Comparison of ENCODE assay signal across 30 cellular contexts in the genomic region with DNA sequence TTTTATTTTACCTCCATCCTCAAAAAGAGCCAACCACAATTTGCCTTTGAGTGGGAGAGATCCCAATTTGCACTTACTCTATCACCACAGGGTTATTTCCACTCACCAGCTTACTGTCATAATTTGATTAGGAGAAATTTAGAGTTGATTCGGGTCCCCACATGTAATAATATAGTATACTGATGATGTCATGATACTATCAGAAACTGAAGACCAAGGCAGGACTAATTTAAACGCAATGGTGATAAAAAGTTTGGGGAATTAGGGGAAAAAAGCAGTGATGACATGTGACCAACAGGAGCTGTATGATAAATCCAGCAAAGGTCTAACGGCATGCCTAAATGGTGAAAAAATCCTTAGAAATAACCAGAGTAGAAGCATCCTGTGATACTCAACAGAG.
"Had no signal": no experiment of that assay in that cellular context is flagged by ENCODE, and none has a peak within 500 bp of the region (broad histone marks: within the 10 kb centered on the region; RNA-seq: fewer than 3 reads in every experiment).

No MANE protein-coding gene starts in this region.

- H3K4me3 ChIP-seq: neural progenitor cell, ovary, psoas muscle, skin epidermis, smooth muscle cell, spleen, suprapubic skin, testis, tibial artery, transverse colon, upper lobe of right lung, uterus had no signal

- H3K27ac Mint-ChIP-seq: nephron; neural progenitor cell; progenitor cell of endocrine pancreas; stimulated activated memory B cell treated with anti-CD40 and anti-IgM and Interleukin-4, amounts not matched to agents 10 μg/mL and 1 μg/mL and 100 μg/mL, for 72 hours; stimulated activated naive CD8-positive, alpha-beta T cell treated with anti-CD3 and anti-CD28 coated beads, Interleukin-15, amount 100 ng/mL, for 72 hours; type B pancreatic cell had no signal

- ATAC-seq: naive thymus-derived CD4-positive, alpha-beta T cell; psoas muscle; right cardiac atrium; sciatic nerve; stimulated activated memory B cell treated with anti-CD40 and anti-IgM and Interleukin-4, amounts not matched to agents 10 μg/mL and 1 μg/mL and 100 μg/mL, for 72 hours; stimulated activated naive CD8-positive, alpha-beta T cell treated with anti-CD3 and anti-CD28 coated beads, Interleukin-15, amount 100 ng/mL, for 72 hours; stimulated activated naive CD8-positive, alpha-beta T cell treated with anti-CD3 and anti-CD28 coated beads, Interleukin-15, Interleukin-2, amounts not matched to agents 100 U/mL and 50 U/mL, for 24 hours; upper lobe of right lung had no signal

- H3K27ac ChIP-seq: neural progenitor cell, ovary, parathyroid adenoma, psoas muscle, spleen, suprapubic skin, testis, tibial artery, transverse colon, upper lobe of right lung, uterus had no signal

- H3K4me1 Mint-ChIP-seq: nephron, neural progenitor cell had no signal

- H3K27me3 ChIP-seq: neural progenitor cell, ovary, spleen, suprapubic skin, testis, tibial artery, transverse colon, upper lobe of right lung, uterus had no signal

- DNase-seq: naive thymus-derived CD4-positive, alpha-beta T cell; occipital lobe; ovary; posterior cingulate gyrus; psoas muscle; right cardiac atrium; spleen; stimulated activated CD4-positive, alpha-beta T cell treated with anti-CD3 and anti-CD28 coated beads, Interleukin-12 subunit alpha, Interleukin-12 subunit beta, amount 100 ng/mL, for 4 hours; stimulated activated CD4-positive, alpha-beta T cell treated with anti-CD3 and anti-CD28 coated beads, Interleukin-1b, Interleukin-23, amount 100 ng/mL, for 48 hours; stimulated activated CD4-positive, alpha-beta T cell treated with anti-CD3 and anti-CD28 coated beads, Interleukin-4, amount 100 ng/mL, for 1 hour; stimulated activated CD4-positive, alpha-beta T cell treated with anti-CD3 and anti-CD28 coated beads, Interleukin-4, amount 100 ng/mL, for 4 hours; stimulated activated CD8-positive, alpha-beta memory T cell treated with anti-CD3 and anti-CD28 coated beads, Interleukin-4, amount 100 ng/mL, for 48 hours; stimulated activated naive CD4-positive, alpha-beta T cell; stimulated activated naive CD8-positive, alpha-beta T cell treated with anti-CD3 and anti-CD28 coated beads, Interleukin-15, amount 100 ng/mL, for 72 hours; stimulated activated naive CD8-positive, alpha-beta T cell treated with anti-CD3 and anti-CD28 coated beads, Interleukin-15, Interleukin-2, amounts not matched to agents 100 U/mL and 50 U/mL, for 24 hours; testis; tibial artery; transverse colon; upper lobe of right lung; uterus had no signal

- H3K9me3 Mint-ChIP-seq: nephron; neural progenitor cell; stimulated activated memory B cell treated with anti-CD40 and anti-IgM and Interleukin-4, amounts not matched to agents 10 μg/mL and 1 μg/mL and 100 μg/mL, for 72 hours; stimulated activated naive CD8-positive, alpha-beta T cell treated with anti-CD3 and anti-CD28 coated beads, Interleukin-15, amount 100 ng/mL, for 72 hours; type B pancreatic cell had no signal

- H3K27me3 Mint-ChIP-seq: naive thymus-derived CD4-positive, alpha-beta T cell; progenitor cell of endocrine pancreas; stimulated activated memory B cell treated with anti-CD40 and anti-IgM and Interleukin-4, amounts not matched to agents 10 μg/mL and 1 μg/mL and 100 μg/mL, for 72 hours; stimulated activated naive CD8-positive, alpha-beta T cell treated with anti-CD3 and anti-CD28 coated beads, Interleukin-15, amount 100 ng/mL, for 72 hours; type B pancreatic cell had no signal

- H3K36me3 ChIP-seq: ovary, uterus had no signal

- H3K4me3 Mint-ChIP-seq: naive thymus-derived CD4-positive, alpha-beta T cell; nephron; neural progenitor cell; stimulated activated memory B cell treated with anti-CD40 and anti-IgM and Interleukin-4, amounts not matched to agents 10 μg/mL and 1 μg/mL and 100 μg/mL, for 72 hours; stimulated activated naive CD8-positive, alpha-beta T cell treated with anti-CD3 and anti-CD28 coated beads, Interleukin-15, amount 100 ng/mL, for 72 hours; type B pancreatic cell had no signal

- H3K9me3 ChIP-seq: ovary, psoas muscle, spleen, suprapubic skin, testis, tibial artery, transverse colon, upper lobe of right lung, uterus had no signal

- H3K4me1 ChIP-seq: parathyroid adenoma, suprapubic skin, testis, transverse colon, uterus had no signal
